17 cellular contexts compared by ENCODE assay signal in the genomic region with DNA sequence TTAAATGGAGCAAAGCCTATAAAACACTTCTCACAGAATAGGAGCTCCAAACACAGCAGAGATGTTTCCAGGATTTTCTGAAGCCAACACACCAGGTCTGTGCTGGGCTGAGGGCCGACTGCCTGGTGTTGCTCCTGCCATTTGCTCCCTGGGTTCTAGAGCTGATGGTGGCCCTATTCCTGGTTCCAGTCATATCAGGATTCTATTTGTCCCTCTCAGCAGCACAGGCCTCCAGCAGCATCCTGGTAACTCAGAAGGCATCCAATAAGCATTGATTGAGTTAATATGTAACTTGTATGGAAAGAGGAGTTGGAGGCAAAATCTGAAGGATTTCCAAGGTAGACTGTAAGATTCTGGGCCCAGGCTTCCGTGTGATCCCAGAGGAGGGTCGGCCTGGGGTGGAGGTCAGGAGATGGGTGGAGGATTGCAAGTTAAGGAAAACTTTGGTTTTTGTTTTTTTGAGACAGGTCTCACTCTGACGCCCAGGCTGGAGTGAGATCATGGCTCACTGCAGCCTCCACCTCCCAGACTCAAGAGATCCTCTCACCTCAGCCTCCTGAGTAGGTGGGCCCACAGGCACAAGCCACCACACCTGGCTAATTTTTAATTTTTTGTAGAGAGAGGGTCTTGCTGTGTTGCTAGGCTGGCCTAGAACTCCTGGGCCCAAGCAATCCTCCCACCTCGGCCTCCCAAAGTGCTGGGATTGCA. TPM values are rescaled to one million over a fixed set of nuclear protein-coding genes. Genes with fewer than 3 reads are reported as not detected.
DNase-seq lines count a peak whose midpoint lies in the region; ATAC-seq and TF ChIP-seq lines count a peak whose summit lies in the region.
"Had no signal": no experiment of that assay in that cellular context is flagged by ENCODE, and none has a peak within 500 bp of the region (broad histone marks: within the 10 kb centered on the region; RNA-seq: fewer than 3 reads in every experiment).

No MANE protein-coding gene starts in this region.

- H3K36me3 Mint-ChIP-seq in activated CD4-positive, alpha-beta T cell treated with anti-CD3 and anti-CD28 coated beads for 36 hours (ENCODE audit: low read depth) = no peaks in the 10 kb centered on the region
- H3K36me3 Mint-ChIP-seq: activated CD4-positive, alpha-beta memory T cell treated with anti-CD3 and anti-CD28 coated beads for 36 hours; naive B cell; stimulated activated memory B cell treated with anti-CD40 and anti-IgM and Interleukin-4, amounts not matched to agents 10 μg/mL and 1 μg/mL and 100 μg/mL, for 72 hours had no signal

- H3K9me2 ChIP-seq in OCI-LY7 (ENCODE audit: insufficient read depth, low read length) = no peaks in the 10 kb centered on the region

- WGBS in adrenal gland, 4 donors = 86 to 93% (median 90%) methylated on average over 5 of the region's 5 CpGs
- WGBS in right lobe of liver (ENCODE audit: insufficient coverage, low coverage, low lambda C conversion rate, missing lambda C conversion rate) = 52% methylated on average over 3 of the region's 5 CpGs

- no peaks in the 10 kb centered on the region for H3K9me3 ChIP-seq in adrenal gland (replicated peaks in 1 of 3)
- no peaks in the 10 kb centered on the region for H3K9me3 ChIP-seq in right lobe of liver
- no peaks in the 10 kb centered on the region for H3K9me3 ChIP-seq in thoracic aorta
- no peaks in the 10 kb centered on the region for H3K9me3 ChIP-seq in OCI-LY7 (ENCODE audit: low read length)
- H3K9me3 ChIP-seq: A549 had no signal

- H3K27me3 Mint-ChIP-seq in activated CD4-positive, alpha-beta T cell treated with anti-CD3 and anti-CD28 coated beads for 36 hours = no peaks in the 10 kb centered on the region
- H3K27me3 Mint-ChIP-seq: activated CD4-positive, alpha-beta memory T cell treated with anti-CD3 and anti-CD28 coated beads for 36 hours had no signal

- peak overlapping the region; percentile 23 to 84 (median 60) for H3K27ac ChIP-seq in adrenal gland
- peak overlapping the region; percentile 49 to 88 (median 85) for H3K27ac ChIP-seq in right lobe of liver
- peak overlapping the region; percentile 45 to 58 for H3K27ac ChIP-seq in thoracic aorta
- H3K27ac ChIP-seq in OCI-LY7 (ENCODE audit: low read depth, low read length, poor library complexity, severe bottlenecking) = no peak overlapping the region
- H3K27ac ChIP-seq: KMS-11 had no signal

- H3K36me3 ChIP-seq in adrenal gland (replicated peaks in 1 of 2) = no peaks in the 10 kb centered on the region
- H3K36me3 ChIP-seq in right lobe of liver = peaks cover 0 to 2% (median 0%) of the 10 kb centered on the region in 4 donors
- H3K36me3 ChIP-seq in thoracic aorta = peaks cover 22% of the 10 kb centered on the region
- no peaks in the 10 kb centered on the region for H3K36me3 ChIP-seq in OCI-LY7 (ENCODE audit: insufficient read depth, low read length)

- H3K4me1 ChIP-seq in adrenal gland (replicated peaks in 1 of 2) (peaks cover 34 to 48% of the 10 kb centered on the region in 2 donors), right lobe of liver (peaks cover 0 to 65% (median 29%) of the 10 kb centered on the region in 4 donors), thoracic aorta (ENCODE audit: control insufficient read depth in 1 of 2, low read depth in 2 of 2) (peaks cover 30 to 37% of the 10 kb centered on the region in 2 donors), OCI-LY7 (ENCODE audit: insufficient read depth, low read length, poor library complexity, severe bottlenecking) (no peaks in the 10 kb centered on the region)

- no peak overlapping the region for H2AFZ ChIP-seq in OCI-LY7 (ENCODE audit: low read length)

- H3K4me3 ChIP-seq in adrenal gland (no peak overlapping the region), right lobe of liver (peak overlapping the region in 2 of 3 donors; percentile 9 to 32), thoracic aorta (no peak overlapping the region), OCI-LY7 (ENCODE audit: low read depth, low read length, poor library complexity, severe bottlenecking) (no peak overlapping the region)
- H3K4me3 ChIP-seq: A549 had no signal

- H3K27me3 ChIP-seq in adrenal gland (no peaks in the 10 kb centered on the region), right lobe of liver (no peaks in the 10 kb centered on the region), thoracic aorta (replicated peaks; ENCODE audit: insufficient read depth) (no peaks in the 10 kb centered on the region)

- intact Hi-C loops in activated CD4-positive, alpha-beta T cell treated with anti-CD3 and anti-CD28 coated beads for 36 hours (cut with DNase I, micrococcal nuclease) = no loop called here
- intact Hi-C loops in adrenal gland (cut with DNase I) = no loop called here
- intact Hi-C loops in right lobe of liver (cut with DNase I) = no loop called here
- intact Hi-C loops in OCI-LY7 (cut with micrococcal nuclease; ENCODE audit: unreplicated experiment) = no loop called here

- H3K27ac Mint-ChIP-seq in activated CD4-positive, alpha-beta T cell treated with anti-CD3 and anti-CD28 coated beads for 36 hours = peak overlapping the region; percentile 13
- H3K27ac Mint-ChIP-seq: activated CD4-positive, alpha-beta memory T cell treated with anti-CD3 and anti-CD28 coated beads for 36 hours had no signal

- no peaks in the 10 kb centered on the region for H3K9me3 Mint-ChIP-seq in activated CD4-positive, alpha-beta T cell treated with anti-CD3 and anti-CD28 coated beads for 36 hours (ENCODE audit: low read depth)
- H3K9me3 Mint-ChIP-seq: activated CD4-positive, alpha-beta memory T cell treated with anti-CD3 and anti-CD28 coated beads for 36 hours; naive B cell; stimulated activated memory B cell treated with anti-CD40 and anti-IgM and Interleukin-4, amounts not matched to agents 10 μg/mL and 1 μg/mL and 100 μg/mL, for 72 hours had no signal

- ATAC-seq in activated CD4-positive, alpha-beta T cell treated with anti-CD3 and anti-CD28 coated beads for 36 hours = no peak
- peak; percentile 15 to 57 (median 50) for ATAC-seq in right lobe of liver
- no peak for ATAC-seq in thoracic aorta (ENCODE audit: insufficient number of reproducible peaks, low FRiP score, low read depth)
- ATAC-seq: stimulated activated memory B cell treated with anti-CD40 and anti-IgM and Interleukin-4, amounts not matched to agents 10 μg/mL and 1 μg/mL and 100 μg/mL, for 72 hours had no signal

- no peak for DNase-seq in activated CD4-positive, alpha-beta T cell treated with anti-CD3 and anti-CD28 coated beads for 36 hours
- no peak for DNase-seq in activated CD4-positive, alpha-beta T cell treated with anti-CD3 and anti-CD28 coated beads for 4 hours
- DNase-seq in adrenal gland = no peak
- peak in 1 of 3 donors; percentile 63 for DNase-seq in right lobe of liver
- DNase-seq in thoracic aorta (ENCODE audit: low spot score) = no peak
- DNase-seq in OCI-LY7 (ENCODE audit: low spot score) = no peak
- DNase-seq in A172 (ENCODE audit: low spot score) = no peak
- DNase-seq in AML-193 (lab: John Stamatoyannopoulos, UW) = no peak
- DNase-seq: activated CD4-positive, alpha-beta memory T cell treated with anti-CD3 and anti-CD28 coated beads for 36 hours; glutamatergic neuron; naive B cell; NCI-H69; stimulated activated CD4-positive, alpha-beta T cell treated with anti-CD3 and anti-CD28 coated beads, Interleukin-4, amount 100 ng/mL, for 4 hours; T1000 had no signal

- no peaks in the 10 kb centered on the region for H3K79me2 ChIP-seq in OCI-LY7 (ENCODE audit: insufficient read depth, low read depth, low read length)

- no TSS peak for BruUV-seq in OCI-LY7 (replicated peaks; lab: Mats Ljungman, UMichigan)

- no peak overlapping the region for H3K4me3 Mint-ChIP-seq in activated CD4-positive, alpha-beta T cell treated with anti-CD3 and anti-CD28 coated beads for 36 hours
- H3K4me3 Mint-ChIP-seq: activated CD4-positive, alpha-beta memory T cell treated with anti-CD3 and anti-CD28 coated beads for 36 hours; naive B cell; stimulated activated memory B cell treated with anti-CD40 and anti-IgM and Interleukin-4, amounts not matched to agents 10 μg/mL and 1 μg/mL and 100 μg/mL, for 72 hours had no signal

- peaks cover 29% of the 10 kb centered on the region for H3K4me1 Mint-ChIP-seq in activated CD4-positive, alpha-beta T cell treated with anti-CD3 and anti-CD28 coated beads for 36 hours

- no peaks in the 10 kb centered on the region for H4K20me1 ChIP-seq in OCI-LY7 (ENCODE audit: insufficient read depth, low read length)

- CTCF ChIA-PET in activated CD4-positive, alpha-beta T cell treated with anti-CD3 and anti-CD28 coated beads for 36 hours (lab: Charles Lee) = interaction anchor here (0.5 kb wide), 1 partner anchor 337 kb away, joined by 3 read pairs; no protein-coding TSS in a partner anchor
- CTCF ChIA-PET in OCI-LY7 (lab: Charles Lee; ENCODE audit: unreplicated experiment) = no interaction called here

- POLR2A ChIA-PET in activated CD4-positive, alpha-beta T cell treated with anti-CD3 and anti-CD28 coated beads for 36 hours (lab: Charles Lee) = no interaction called here
- POLR2A ChIA-PET in OCI-LY7 (lab: Charles Lee) = no interaction called here

- TF ChIP-seq CTCF in adrenal gland (IDR thresholded peaks at IDR 0.05) (no peak), right lobe of liver (IDR thresholded peaks at IDR 0.05) (no peak), thoracic aorta (IDR thresholded peaks at IDR 0.05) (no peak), OCI-LY7 (conservative IDR thresholded peaks at IDR 0.05; ENCODE audit: low read length) (no peak)

- TF ChIP-seq POLR2A in adrenal gland (IDR thresholded peaks at IDR 0.05) = no peak
- TF ChIP-seq POLR2A in right lobe of liver (IDR thresholded peaks at IDR 0.05) = no peak

- no peak overlapping the region for H3K4me2 ChIP-seq in OCI-LY7 (ENCODE audit: low read length)
- H3K4me2 ChIP-seq: A549, KMS-11 had no signal

RNA-seq across cellular contexts. Expression of a gene that starts 5.7 kb away (rescaled TPM):
- total RNA-seq in activated CD4-positive, alpha-beta T cell treated with anti-CD3 and anti-CD28 coated beads for 36 hours = not detected
- 100 to 1,000 TPM in 6 of 8 donors, 10 to 100 TPM in 2; 63.4 to 746 (median 226) TPM for total RNA-seq in adrenal gland
- 100 to 1,000 TPM; 123 to 317 (median 305) TPM for polyA plus RNA-seq in adrenal gland
- total RNA-seq in right lobe of liver = 100 to 1,000 TPM in 2 of 6 experiments, 10 to 100 TPM in 4; 33.4 to 188 (median 80.7) TPM
- total RNA-seq in thoracic aorta = 10 to 100 TPM; 17.7 to 53.5 TPM
- not detected in 2 replicates for total RNA-seq in OCI-LY7 (2014; rRNA removed; shearing (Covaris generic))
- not detected in 2 replicates for total RNA-seq in OCI-LY7 (2022)
- total RNA-seq in A172 (2014; rRNA removed; shearing (Covaris generic)) = 12.8 and 72.5 TPM in 2 replicates
- total RNA-seq: activated CD4-positive, alpha-beta memory T cell treated with anti-CD3 and anti-CD28 coated beads for 36 hours had no signal

RNA-seq across cellular contexts. Expression of a gene that starts 20.6 kb away (rescaled TPM):
- 10 to 100 TPM; 23.6 to 35.5 TPM for total RNA-seq in activated CD4-positive, alpha-beta T cell treated with anti-CD3 and anti-CD28 coated beads for 36 hours
- 10 to 100 TPM; 24.1 to 64.1 (median 29.9) TPM for total RNA-seq in adrenal gland
- 100 to 1,000 TPM in 1 of 3 donors, 10 to 100 TPM in 2; 18.4 to 118 (median 81.1) TPM for polyA plus RNA-seq in adrenal gland
- 10 to 100 TPM; 14.5 to 17.9 (median 15.4) TPM for total RNA-seq in right lobe of liver
- 10 to 100 TPM; 17.8 to 26.9 TPM for total RNA-seq in thoracic aorta
- 21.8 and 32.0 TPM in 2 replicates for total RNA-seq in OCI-LY7 (2014; rRNA removed; shearing (Covaris generic))
- 22.6 and 33.1 TPM in 2 replicates for total RNA-seq in OCI-LY7 (2022)
- 24.3 and 26.7 TPM in 2 replicates for total RNA-seq in A172 (2014; rRNA removed; shearing (Covaris generic))

RNA-seq across cellular contexts. Expression of a gene that starts 26.5 kb away (rescaled TPM):
- total RNA-seq in activated CD4-positive, alpha-beta T cell treated with anti-CD3 and anti-CD28 coated beads for 36 hours = not detected
- 1 to 10 TPM in 1 of 8 donors, under 1 TPM in 2, not detected in 5; 0.29 to 1.7 (median 0.32) TPM for total RNA-seq in adrenal gland
- 1 to 10 TPM in 1 of 3 donors, under 1 TPM in 1, not detected in 1; 0.17 to 2.1 TPM for polyA plus RNA-seq in adrenal gland
- total RNA-seq in right lobe of liver = 10 to 100 TPM in 1 of 6 experiments, 1 to 10 TPM in 5; 1.1 to 13.9 (median 3.3) TPM
- total RNA-seq in thoracic aorta = 1 to 10 TPM in 1 of 2 donors, under 1 TPM in 1; 0.68 to 2.5 TPM
- not detected in 2 replicates for total RNA-seq in OCI-LY7 (2014; rRNA removed; shearing (Covaris generic))
- not detected in 2 replicates for total RNA-seq in OCI-LY7 (2022)
- not detected in 2 replicates for total RNA-seq in A172 (2014; rRNA removed; shearing (Covaris generic))
- total RNA-seq: activated CD4-positive, alpha-beta memory T cell treated with anti-CD3 and anti-CD28 coated beads for 36 hours had no signal
- polyA plus RNA-seq: A549 had no signal

RNA-seq across cellular contexts. Expression of a gene that starts 38.7 kb away (rescaled TPM):
- total RNA-seq in activated CD4-positive, alpha-beta T cell treated with anti-CD3 and anti-CD28 coated beads for 36 hours = 1 to 10 TPM; 1.8 to 2.4 TPM
- total RNA-seq in adrenal gland (1 to 10 TPM; 1.9 to 4.6 (median 2.5) TPM), right lobe of liver (1 to 10 TPM in 4 of 6 experiments, under 1 TPM in 2; 0.57 to 2.2 (median 1.5) TPM), thoracic aorta (1 to 10 TPM; 1.1 to 3.4 TPM), OCI-LY7 (2022) (2.5 and 3.4 TPM in 2 replicates)
- 10 to 100 TPM in 1 of 3 donors, 1 to 10 TPM in 1, under 1 TPM in 1; 0.99 to 18.2 (median 5.8) TPM for polyA plus RNA-seq in adrenal gland
- total RNA-seq in OCI-LY7 (2014; rRNA removed; shearing (Covaris generic)) = 0.47 and 1.3 TPM in 2 replicates
- total RNA-seq in A172 (2014; rRNA removed; shearing (Covaris generic)) = not detected in 2 replicates

RNA-seq across cellular contexts. Expression of a gene that starts 41.2 kb away (rescaled TPM):
- 10 to 100 TPM; 19.0 to 24.6 TPM for total RNA-seq in activated CD4-positive, alpha-beta T cell treated with anti-CD3 and anti-CD28 coated beads for 36 hours
- total RNA-seq in adrenal gland (10 to 100 TPM; 25.6 to 78.0 (median 45.5) TPM), right lobe of liver (10 to 100 TPM; 16.5 to 47.8 (median 30.7) TPM), thoracic aorta (10 to 100 TPM; 16.9 to 25.2 TPM), OCI-LY7 (2022) (35.2 and 42.3 TPM in 2 replicates)
- polyA plus RNA-seq in adrenal gland = 10 to 100 TPM; 19.0 to 25.9 (median 19.4) TPM
- total RNA-seq in OCI-LY7 (2014; rRNA removed; shearing (Covaris generic)) = 29.7 and 45.5 TPM in 2 replicates
- 23.7 and 27.0 TPM in 2 replicates for total RNA-seq in A172 (2014; rRNA removed; shearing (Covaris generic))

Comparison
In these comparisons a context has a peak if more than half of its experiments do, and no peak if none do; other contexts are left out.
1. ATAC-seq: peak in right lobe of liver (4 of 4); none in activated CD4-positive, alpha-beta T cell treated with anti-CD3 and anti-CD28 coated beads for 36 hours (single experiment) and thoracic aorta (single experiment).
2. H3K4me3 ChIP-seq: peak in right lobe of liver (2 of 3); none in adrenal gland (0 of 4), thoracic aorta (single experiment) and OCI-LY7 (single experiment).
3. RNA of a gene that starts 5.7 kb away (total RNA-seq): 63.4 to 746 TPM in adrenal gland, 33.4 to 188 TPM in right lobe of liver, 12.8 to 72.5 TPM in A172 and 17.7 to 53.5 TPM in thoracic aorta; not detected in OCI-LY7 and not detected in activated CD4-positive, alpha-beta T cell treated with anti-CD3 and anti-CD28 coated beads for 36 hours; every median in the first group is over 10 times any median in the second.